In the genomic region with DNA sequence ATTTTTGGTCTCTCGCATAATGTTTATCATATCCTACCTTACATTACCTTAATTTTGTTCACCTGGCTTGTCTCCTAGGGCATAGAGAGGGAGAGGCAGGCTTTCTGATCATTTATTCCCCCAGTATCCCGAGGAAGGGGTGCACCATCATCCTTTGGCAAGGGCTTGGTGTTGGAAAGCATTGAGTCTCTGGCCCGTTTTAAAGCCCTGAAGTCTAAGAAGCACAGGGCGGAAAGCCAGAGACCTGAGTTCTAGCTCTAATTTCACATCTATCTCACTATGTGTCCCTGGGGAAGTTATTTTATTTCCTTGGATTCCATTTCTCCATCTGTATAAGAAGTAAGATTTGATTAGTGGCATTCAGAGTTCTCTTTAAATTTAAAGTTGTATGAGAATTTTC, we compare ENCODE assay signal across 22 cellular contexts. TPM values are rescaled to one million over a fixed set of nuclear protein-coding genes. Genes with fewer than 3 reads are reported as not detected.
DNase-seq lines count a peak whose midpoint lies in the region; ATAC-seq and TF ChIP-seq lines count a peak whose summit lies in the region.
"Had no signal": no experiment of that assay in that cellular context is flagged by ENCODE, and none has a peak within 500 bp of the region (broad histone marks: within the 10 kb centered on the region; RNA-seq: fewer than 3 reads in every experiment).

No MANE protein-coding gene starts in this region.

- H3K36me3 Mint-ChIP-seq in activated naive CD4-positive, alpha-beta T cell treated with anti-CD3 and anti-CD28 coated beads for 36 hours (ENCODE audit: low read depth) = no peaks in the 10 kb centered on the region

- no peaks in the 10 kb centered on the region for H3K36me3 ChIP-seq in left ventricle myocardium inferior

- H3K27me3 Mint-ChIP-seq in activated naive CD4-positive, alpha-beta T cell treated with anti-CD3 and anti-CD28 coated beads for 36 hours (ENCODE audit: low read depth) = no peaks in the 10 kb centered on the region
- H3K27me3 Mint-ChIP-seq: CD4-positive, alpha-beta T cell had no signal

- CTCF ChIA-PET in activated naive CD4-positive, alpha-beta T cell treated with anti-CD3 and anti-CD28 coated beads for 36 hours (lab: Charles Lee) = no interaction called here

- H3K27me3 ChIP-seq in left ventricle myocardium inferior (ENCODE audit: low read depth) = peaks cover 3% of the 10 kb centered on the region

- DNase-seq in Right ventricle myocardium inferior (ENCODE audit: missing footprints) = no peak
- no peak for DNase-seq in cardiac septum (ENCODE audit: low spot score)
- no peak for DNase-seq in left ventricle myocardium inferior
- no peak for DNase-seq in sciatic nerve (ENCODE audit: low spot score)
- DNase-seq in retina = no peak
- no peak for DNase-seq in activated naive CD4-positive, alpha-beta T cell treated with anti-CD3 and anti-CD28 coated beads for 36 hours
- DNase-seq: AML-193; Caco-2; CD4-positive, alpha-beta T cell; DMS153; DMS79; GDM1; GOT3; H7; HFFc6 had no signal

- no peaks in the 10 kb centered on the region for H3K4me1 Mint-ChIP-seq in activated naive CD4-positive, alpha-beta T cell treated with anti-CD3 and anti-CD28 coated beads for 36 hours (ENCODE audit: low read depth)

- no peak overlapping the region for H3K4me3 Mint-ChIP-seq in activated naive CD4-positive, alpha-beta T cell treated with anti-CD3 and anti-CD28 coated beads for 36 hours
- H3K4me3 Mint-ChIP-seq: CD4-positive, alpha-beta T cell; HFFc6 had no signal

- no peak overlapping the region for H3K27ac Mint-ChIP-seq in activated naive CD4-positive, alpha-beta T cell treated with anti-CD3 and anti-CD28 coated beads for 36 hours
- H3K27ac Mint-ChIP-seq: CD4-positive, alpha-beta T cell; HFFc6 had no signal

- no peak for TF ChIP-seq CTCF in left ventricle myocardium inferior (IDR thresholded peaks at IDR 0.05; ENCODE audit: borderline replicate concordance)

- no peaks in the 10 kb centered on the region for H3K9me3 ChIP-seq in left ventricle myocardium inferior (replicated peaks)
- H3K9me3 ChIP-seq: A549, Caco-2 had no signal

- no peaks in the 10 kb centered on the region for H3K9me3 Mint-ChIP-seq in activated naive CD4-positive, alpha-beta T cell treated with anti-CD3 and anti-CD28 coated beads for 36 hours
- H3K9me3 Mint-ChIP-seq: CD4-positive, alpha-beta T cell; HFFc6 had no signal

- H3K4me1 ChIP-seq in left ventricle myocardium inferior = no peaks in the 10 kb centered on the region
- H3K4me1 ChIP-seq: A549, Caco-2 had no signal

- H3K4me3 ChIP-seq in left ventricle myocardium inferior = no peak overlapping the region
- H3K4me3 ChIP-seq: A549 had no signal

- ATAC-seq in Right ventricle myocardium inferior (peak; percentile 86), sciatic nerve (peak; percentile 84), HG02678 (IDR thresholded peaks at IDR 0.05; ENCODE audit: unreplicated experiment) (no peak)
- ATAC-seq: A549, HCT116, HepG2 had no signal

- intact Hi-C loops in Right ventricle myocardium inferior (cut with DNase I) (no loop called here), cardiac septum (cut with DNase I) (no loop called here), left ventricle myocardium inferior (cut with micrococcal nuclease) (no loop called here), sciatic nerve (cut with DNase I) (no loop called here)
- intact Hi-C loops in activated naive CD4-positive, alpha-beta T cell treated with anti-CD3 and anti-CD28 coated beads for 36 hours (cut with micrococcal nuclease) = no loop called here

- H3K27ac ChIP-seq in left ventricle myocardium inferior (replicated peaks) = peak overlapping the region; percentile 50
- H3K27ac ChIP-seq: 22Rv1, A549, C4-2B had no signal

RNA-seq across cellular contexts. Expression of a gene that starts 10.3 kb away (rescaled TPM):
- total RNA-seq in Right ventricle myocardium inferior (not detected), cardiac septum (not detected), left ventricle myocardium inferior (not detected), sciatic nerve (0.13 TPM)
- total RNA-seq in activated naive CD4-positive, alpha-beta T cell treated with anti-CD3 and anti-CD28 coated beads for 36 hours = not detected
- total RNA-seq: Caco-2; CD4-positive, alpha-beta T cell; Daoy; H7; HepG2; HFFc6 had no signal

RNA-seq across cellular contexts. Expression of a gene that starts 39.8 kb away (rescaled TPM):
- total RNA-seq in Right ventricle myocardium inferior (2.2 TPM), cardiac septum (1.3 TPM), left ventricle myocardium inferior (2.5 TPM), sciatic nerve (6.1 TPM)
- total RNA-seq in activated naive CD4-positive, alpha-beta T cell treated with anti-CD3 and anti-CD28 coated beads for 36 hours = 10 to 100 TPM; 10.1 to 11.7 TPM
